ENCODE assay signal across 21 cellular contexts in the genomic region with DNA sequence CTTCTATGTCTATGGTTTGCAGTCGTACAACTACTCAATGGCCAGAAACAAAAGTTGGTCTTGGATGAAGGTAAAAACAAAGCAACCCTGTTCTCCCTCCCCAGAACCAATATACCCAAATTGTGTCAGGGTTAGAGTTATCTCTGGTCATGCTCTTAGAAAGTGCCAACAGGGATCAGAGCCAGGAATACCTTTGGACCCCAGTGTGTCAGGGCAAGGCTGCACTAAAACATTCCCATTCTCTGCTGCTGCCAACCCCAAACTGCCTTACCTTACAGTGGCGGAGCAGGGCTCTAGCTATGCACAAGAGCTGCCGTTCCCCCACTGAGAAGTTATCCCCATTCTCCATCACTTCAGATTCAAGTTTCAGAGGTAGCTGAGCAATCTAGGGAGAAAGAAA. TPM values are rescaled to one million over a fixed set of nuclear protein-coding genes. Genes with fewer than 3 reads are reported as not detected.
DNase-seq lines count a peak whose midpoint lies in the region; ATAC-seq, FAIRE-seq and TF ChIP-seq lines count a peak whose summit lies in the region.
"Had no signal": no experiment of that assay in that cellular context is flagged by ENCODE, and none has a peak within 500 bp of the region (broad histone marks: within the 10 kb centered on the region; RNA-seq: fewer than 3 reads in every experiment).

No MANE protein-coding gene starts in this region.

- in situ Hi-C loops in HepG2 (cut with HindIII; ENCODE audit: extremely low pct_ligation_motif_present, low pct_unique_long_range_greater_than_20kb), result no loop called here

- no peak for TF ChIP-seq RAD21 in liver (IDR thresholded peaks at IDR 0.05)
- no peak for TF ChIP-seq RAD21 in HepG2 (CRISPR knock-in tag; IDR thresholded peaks at IDR 0.05)

- TF ChIP-seq CTCF in liver (IDR thresholded peaks at IDR 0.05; ENCODE audit: low read depth, low read length, missing input control) (no peak), HepG2 (CRISPR knock-in tag; IDR thresholded peaks at IDR 0.05) (no peak), right lobe of liver (IDR thresholded peaks at IDR 0.05) (no peak)

- no peaks in the 10 kb centered on the region for H4K20me1 ChIP-seq in HepG2 (ENCODE audit: insufficient read depth, low read length)

- no peak overlapping the region for H2AFZ ChIP-seq in HepG2 (ENCODE audit: low read length)

- intact Hi-C loops in HepG2 (cut with micrococcal nuclease; ENCODE audit: unreplicated experiment), result no loop called here
- intact Hi-C loops in right lobe of liver (cut with DNase I), result no loop called here

- H3K27ac ChIP-seq in liver (ENCODE audit: low read depth in 1 of 2, low read length in 2 of 2) (no peak overlapping the region), HepG2 (ENCODE audit: extremely low read length, insufficient read depth, low read length) (no peak overlapping the region), right lobe of liver (no peak overlapping the region), small intestine (ENCODE audit: low read depth in 1 of 2, low read length in 1 of 2) (no peak overlapping the region)
- H3K27ac ChIP-seq: 22Rv1; A549; BLaER1 treated with 17β-estradiol and CSF1 and Interleukin-3, amounts not matched to agents 10 nM and 100 nM; C4-2B had no signal

- DNase-seq in HepG2 (ENCODE audit: low spot score) (no peak), right lobe of liver (peak in 1 of 3 donors; percentile 80), small intestine (peak; percentile 31), H4 (ENCODE audit: low spot score) (no peak)
- DNase-seq: AML-193; Caco-2; Calu3; CD4-positive, alpha-beta T cell; CD8-positive, alpha-beta T cell; DMS79 treated with DMSO at 0.1 percent for 48 hours; GF-D8 had no signal

- FAIRE-seq in HepG2 (lab: Jason Lieb, UNC) (no peak), small intestine (lab: Jason Lieb, UNC) (no peak)
- FAIRE-seq: A549, D721Med, G401.6, GM12891, GM19239 had no signal

- TF ChIP-seq EP300 in HepG2 (IDR thresholded peaks at IDR 0.05; ENCODE audit: low read depth in 2 of 2, low read length in 2 of 2) (no peak), HepG2 (CRISPR knock-in tag; IDR thresholded peaks at IDR 0.05; ENCODE audit: borderline replicate concordance) (no peak)

- ATAC-seq in HepG2 (no peak), right lobe of liver (peak; percentile 84 to 96 (median 92)), HG03571 (IDR thresholded peaks at IDR 0.05; ENCODE audit: unreplicated experiment) (no peak)
- ATAC-seq: A549; CD8-positive, alpha-beta T cell had no signal

- H3K4me3 ChIP-seq in liver (ENCODE audit: low read depth in 1 of 3, low read length in 3 of 3) (no peak overlapping the region), HepG2 (replicated peaks in 1 of 3; ENCODE audit: insufficient read depth in 1 of 3, low read depth in 2 of 3, low read length in 3 of 3) (no peak overlapping the region), right lobe of liver (no peak overlapping the region), small intestine (ENCODE audit: low read depth in 1 of 2, low read length in 2 of 2) (no peak overlapping the region)
- H3K4me3 ChIP-seq: A549; BLaER1 treated with 17β-estradiol and CSF1 and Interleukin-3, amounts not matched to agents 10 nM and 100 nM had no signal

- H3K4me1 ChIP-seq in liver (ENCODE audit: control insufficient read depth in 4 of 4, insufficient read depth in 4 of 4, low read length in 3 of 4) (peaks cover 0 to 9% (median 7%) of the 10 kb centered on the region in 4 donors), HepG2 (ENCODE audit: insufficient read depth, low read length) (peaks cover 14% of the 10 kb centered on the region), right lobe of liver (peaks cover 0 to 9% (median 0%) of the 10 kb centered on the region in 4 donors), small intestine (ENCODE audit: control insufficient read depth in 2 of 2, insufficient read depth in 1 of 2, low read depth in 1 of 2, low read length in 1 of 2) (peaks cover 0 to 4% of the 10 kb centered on the region in 2 donors)

- H3K9me3 ChIP-seq in liver (ENCODE audit: control insufficient read depth in 4 of 4, low read length in 3 of 4) (no peaks in the 10 kb centered on the region), HepG2 (ENCODE audit: low read length) (no peaks in the 10 kb centered on the region), right lobe of liver (no peaks in the 10 kb centered on the region), small intestine (ENCODE audit: control insufficient read depth, low read depth) (no peaks in the 10 kb centered on the region)
- H3K9me3 ChIP-seq: A549; BLaER1 treated with 17β-estradiol and CSF1 and Interleukin-3, amounts not matched to agents 10 nM and 100 nM; Caco-2 had no signal

- no peak for TF ChIP-seq POLR2A in HepG2 (IDR thresholded peaks at IDR 0.05; ENCODE audit: insufficient read depth in 1 of 2, low read depth in 2 of 2, low read length in 2 of 2)
- TF ChIP-seq POLR2A in right lobe of liver (IDR thresholded peaks at IDR 0.05), result no peak

- CTCF ChIA-PET in HepG2 (lab: Yijun Ruan, JAX; ENCODE audit: low intra/inter-chr PET ratio, low total read pairs), result no interaction called here

- H3K4me2 ChIP-seq in HepG2 (ENCODE audit: low read depth, low read length), result no peak overlapping the region
- H3K4me2 ChIP-seq: A549; BLaER1 treated with 17β-estradiol and CSF1 and Interleukin-3, amounts not matched to agents 10 nM and 100 nM had no signal

- POLR2A ChIA-PET in HepG2 (lab: Yijun Ruan, JAX), result no interaction called here

- no peaks in the 10 kb centered on the region for H3K27me3 ChIP-seq in liver (ENCODE audit: control insufficient read depth in 4 of 4, insufficient read depth in 4 of 4, low read length in 3 of 4)
- no peaks in the 10 kb centered on the region for H3K27me3 ChIP-seq in HepG2 (ENCODE audit: control insufficient read depth in 1 of 2, insufficient read depth in 2 of 2, low read length in 2 of 2)
- no peaks in the 10 kb centered on the region for H3K27me3 ChIP-seq in right lobe of liver
- no peaks in the 10 kb centered on the region for H3K27me3 ChIP-seq in small intestine (ENCODE audit: control insufficient read depth in 2 of 2, insufficient read depth in 2 of 2, low read length in 2 of 2)
- H3K27me3 ChIP-seq: BLaER1 treated with 17β-estradiol and CSF1 and Interleukin-3, amounts not matched to agents 10 nM and 100 nM had no signal

- no peaks in the 10 kb centered on the region for H3K79me2 ChIP-seq in HepG2 (ENCODE audit: insufficient read depth, low read length)

- BruUV-seq in HepG2 (replicated peaks; lab: Mats Ljungman, UMichigan), result no TSS peak

- H3K9ac ChIP-seq in liver (ENCODE audit: low read depth in 1 of 2, low read length in 2 of 2), result no peak overlapping the region
- H3K9ac ChIP-seq in HepG2 (ENCODE audit: insufficient read depth, low read depth, low read length), result no peak overlapping the region
- H3K9ac ChIP-seq: BLaER1 treated with 17β-estradiol and CSF1 and Interleukin-3, amounts not matched to agents 10 nM and 100 nM had no signal

- H3K36me3 ChIP-seq in liver (ENCODE audit: control insufficient read depth in 4 of 4, insufficient read depth in 3 of 4, low read depth in 1 of 4, low read length in 3 of 4) (peaks cover 0 to 9% (median 4%) of the 10 kb centered on the region in 4 donors), HepG2 (replicated peaks in 1 of 2; ENCODE audit: control insufficient read depth in 1 of 2, insufficient read depth in 2 of 2, low read length in 2 of 2) (peaks cover 1 to 9% of the 10 kb centered on the region in 2 experiments; a peak in 3 of 5 replicates), right lobe of liver (peaks cover 0 to 10% (median under 1%) of the 10 kb centered on the region in 4 donors), small intestine (ENCODE audit: control insufficient read depth in 2 of 2, insufficient read depth in 2 of 2, low read length in 2 of 2) (peaks cover 0 to 8% of the 10 kb centered on the region in 2 donors)

- WGBS in liver, result 42% methylated on average over 3 of the region's 3 CpGs
- WGBS in HepG2 (ENCODE audit: low lambda C conversion rate), result 95% methylated on average over 3 of the region's 3 CpGs
- 23% methylated on average over 3 of the region's 3 CpGs for WGBS in right lobe of liver (ENCODE audit: insufficient coverage, low coverage, low lambda C conversion rate, missing lambda C conversion rate)
- WGBS in small intestine, 3 donors, result 74 to 93% (median 82%) methylated on average over 3 of the region's 3 CpGs

TF ChIP-seq in liver, 16 proteins besides CTCF, POLR2A, EP300 and RAD21 (continues in another document):
- TF ChIP-seq GABPA (IDR thresholded peaks at IDR 0.05 in 1 of 2, conservative IDR thresholded peaks at IDR 0.05 in 1 of 2) (no peak), YY1 (IDR thresholded peaks at IDR 0.05) (no peak), TAF1 (conservative IDR thresholded peaks at IDR 0.05) (no peak)

TF ChIP-seq in HepG2, 621 proteins besides CTCF, POLR2A, EP300 and RAD21 (continues in another document):
- TF ChIP-seq BCL6 (CRISPR knock-in tag; IDR thresholded peaks at IDR 0.05), result no peak
- no peak for TF ChIP-seq ZNF615 (CRISPR knock-in tag; IDR thresholded peaks at IDR 0.05; ENCODE audit: borderline replicate concordance)

RNA-seq across cellular contexts. Expression of gene PARL, which starts 42.4 kb away (rescaled TPM):
- total RNA-seq in liver (10 to 100 TPM; 16.1 to 23.3 TPM), HepG2 (2016; rRNA removed; fragmentation: Illumina TruSeq; extraction: Trizol) (58.6 and 60.5 TPM in 2 replicates), right lobe of liver (10 to 100 TPM; 23.7 to 29.0 (median 26.2) TPM)
- polyA plus RNA-seq in liver (10 to 100 TPM; 21.0 to 32.7 TPM), HepG2 (2011; rRNA removed) (39.1 and 46.3 TPM in 2 replicates), small intestine (10 to 100 TPM; 69.6 to 77.3 (median 76.7) TPM)
- total RNA-seq in HepG2 (2016; cell fraction: cytosol; rRNA removed; fragmentation: Illumina TruSeq; extraction: Trizol; ENCODE audit: low read depth), result 50.1 and 52.6 TPM in 2 replicates
- total RNA-seq in HepG2 (2016; cell fraction: insoluble cytoplasmic fraction; rRNA removed; fragmentation: Illumina TruSeq; extraction: Trizol), result 58.5 and 68.1 TPM in 2 replicates
- total RNA-seq in HepG2 (2016; cell fraction: membrane; rRNA removed; fragmentation: Illumina TruSeq; extraction: Trizol), result 68.2 and 70.2 TPM in 2 replicates
- total RNA-seq in HepG2 (2016; cell fraction: nucleus; rRNA removed; fragmentation: Illumina TruSeq; extraction: Trizol), result 32.7 and 34.6 TPM in 2 replicates
- polyA plus RNA-seq in HepG2 (2011; cell fraction: cytosol; rRNA removed), result 28.2 and 43.8 TPM in 2 replicates
- 10.7 and 15.9 TPM in 2 replicates for polyA plus RNA-seq in HepG2 (2011; cell fraction: nucleus; rRNA removed)
- polyA plus RNA-seq in HepG2 (2012), result 34.5 and 41.7 TPM in 2 replicates
- 41.8 and 44.8 TPM in 2 replicates for polyA plus RNA-seq in HepG2 (2016; cell fraction: cytosol; fragmentation: Illumina TruSeq; extraction: Trizol; ENCODE audit: low read depth)
- polyA plus RNA-seq in HepG2 (2016; cell fraction: insoluble cytoplasmic fraction; fragmentation: Illumina TruSeq; extraction: Trizol; ENCODE audit: low read depth), result 67.4 and 75.9 TPM in 2 replicates
- polyA plus RNA-seq in HepG2 (2016; cell fraction: membrane; fragmentation: Illumina TruSeq; extraction: Trizol; ENCODE audit: low read depth), result 64.8 and 65.8 TPM in 2 replicates
- 54.4 and 60.7 TPM in 2 replicates for polyA plus RNA-seq in HepG2 (2016; cell fraction: nucleus; fragmentation: Illumina TruSeq; extraction: Trizol; ENCODE audit: insufficient read depth, low read depth)
- 18.7 and 23.5 TPM in 2 replicates for polyA minus RNA-seq in HepG2 (2011; rRNA and poly(A)+ RNA removed; ENCODE audit: low replicate concordance)
- polyA minus RNA-seq in HepG2 (2011; cell fraction: cytosol; rRNA and poly(A)+ RNA removed), result 13.1 and 19.3 TPM in 2 replicates
- 17.9 and 19.8 TPM in 2 replicates for polyA minus RNA-seq in HepG2 (2011; cell fraction: nucleus; rRNA and poly(A)+ RNA removed)
- 82.1 and 88.7 TPM in 2 replicates for total RNA-seq in H4 (2014; rRNA removed; shearing (Covaris generic))

Comparison
In these comparisons a context has a peak if more than half of its experiments do, and no peak if none do; other contexts are left out.
1. ATAC-seq: peak in right lobe of liver (4 of 4); none in HepG2 (single experiment) and HG03571 (single experiment).